ENCODE assay signal across 8 cellular contexts in the genomic region with DNA sequence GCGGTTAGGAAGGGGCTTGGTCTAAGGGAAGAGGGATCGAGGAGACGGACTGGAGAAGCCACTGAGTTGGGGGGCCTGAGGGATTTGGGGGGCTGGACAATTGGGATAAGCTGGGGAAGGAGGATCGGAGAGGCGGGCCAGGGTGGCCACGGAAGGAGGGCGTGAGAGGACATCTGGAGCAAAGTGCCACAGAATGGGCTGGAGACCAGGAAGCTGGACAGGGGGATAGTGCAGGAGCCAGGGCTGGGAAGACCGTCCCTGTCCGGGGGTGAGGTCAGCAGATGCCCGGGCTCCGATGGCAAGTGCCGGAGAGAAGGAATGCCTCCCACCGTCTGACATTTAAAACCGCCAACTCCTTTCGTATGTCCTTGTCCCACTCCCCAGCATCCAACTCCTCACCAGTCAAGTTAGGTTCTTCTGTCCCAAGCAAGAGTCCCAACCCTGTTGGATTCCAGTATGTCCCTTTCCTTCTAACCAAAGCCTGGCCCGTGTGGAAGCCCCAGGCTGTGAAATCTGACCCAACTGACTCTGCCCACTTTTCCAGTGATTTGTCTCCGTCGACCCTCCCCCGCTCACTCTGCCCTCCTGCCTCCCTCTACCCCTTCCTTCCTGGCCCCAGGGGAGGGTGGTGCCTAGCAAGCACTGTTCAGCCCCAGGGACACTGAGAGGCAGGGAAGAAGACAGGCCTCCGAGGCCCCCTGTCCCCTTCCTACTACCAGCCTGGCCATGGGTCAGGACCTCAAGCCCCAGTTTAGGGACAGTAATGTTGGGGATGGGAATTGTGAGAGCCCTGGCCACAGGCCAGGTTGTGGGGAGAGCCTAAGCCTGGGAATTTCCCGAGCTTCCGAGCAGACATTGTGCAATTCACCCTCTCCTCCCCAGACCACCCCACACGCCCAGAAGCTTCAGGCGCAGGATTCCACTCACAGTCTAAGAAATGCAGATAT. TPM values are rescaled to one million over a fixed set of nuclear protein-coding genes. Genes with fewer than 3 reads are reported as not detected.
DNase-seq lines count a peak whose midpoint lies in the region; ATAC-seq, FAIRE-seq and TF ChIP-seq lines count a peak whose summit lies in the region.

No MANE protein-coding gene starts in this region.

- peak overlapping the region; percentile 34 for H3K27ac Mint-ChIP-seq in stimulated activated naive CD8-positive, alpha-beta T cell treated with anti-CD3 and anti-CD28 coated beads, Interleukin-15, Interleukin-2, amounts not matched to agents 100 ng/mL and 50 ng/mL, for 24 hours

- H3K36me3 ChIP-seq in mesodermal cell (ENCODE audit: control insufficient read depth, insufficient read depth, low read length) (no peaks in the 10 kb centered on the region), aorta (ENCODE audit: control insufficient read depth in 1 of 2, insufficient read depth in 2 of 2, low read length in 1 of 2) (no peaks in the 10 kb centered on the region)

- no peak for DNase-seq in stimulated activated naive CD8-positive, alpha-beta T cell treated with anti-CD3 and anti-CD28 coated beads, Interleukin-15, Interleukin-2, amounts not matched to agents 100 U/mL and 50 U/mL, for 24 hours
- DNase-seq in RWPE1 (ENCODE audit: low spot score) (peak; percentile 42), ecto neural progenitor cell (ENCODE audit: low spot score) (peak; percentile 86), aorta (peak in 1 of 2 donors; percentile 78), D721Med (ENCODE audit: insufficient read length, low spot score) (no peak)

- WGBS in mesodermal cell (ENCODE audit: insufficient coverage in 2 of 2), 2 experiments = 2 to 7% methylated on average over 6 to 15 of the region's 24 CpGs
- 6 to 7% methylated on average over 23 to 24 of the region's 24 CpGs for WGBS in aorta, 2 donors

- peak overlapping the region; percentile 83 for H3K4me3 Mint-ChIP-seq in stimulated activated naive CD8-positive, alpha-beta T cell treated with anti-CD3 and anti-CD28 coated beads, Interleukin-15, Interleukin-2, amounts not matched to agents 100 ng/mL and 50 ng/mL, for 24 hours

- CTCF ChIA-PET in RWPE1 (lab: Yijun Ruan, JAX) = interaction anchor here (0.6 kb wide), 1 partner anchor 22 kb away, joined by 3 read pairs; no protein-coding TSS in a partner anchor

- H3K4me1 ChIP-seq in mesodermal cell (ENCODE audit: control insufficient read depth, insufficient read depth, low read length, poor library complexity, severe bottlenecking) (peaks cover 8% of the 10 kb centered on the region), aorta (ENCODE audit: control insufficient read depth in 1 of 2, insufficient read depth in 2 of 2, low read length in 2 of 2) (no peaks in the 10 kb centered on the region)

- H3K27ac ChIP-seq in RWPE1 (peak overlapping the region; percentile 81), mesodermal cell (ENCODE audit: low read depth, low read length, severe bottlenecking) (peak overlapping the region; percentile 91), aorta (ENCODE audit: low read depth in 1 of 2, low read length in 2 of 2) (no peak overlapping the region)

- no peaks in the 10 kb centered on the region for H3K9me3 Mint-ChIP-seq in stimulated activated naive CD8-positive, alpha-beta T cell treated with anti-CD3 and anti-CD28 coated beads, Interleukin-15, Interleukin-2, amounts not matched to agents 100 ng/mL and 50 ng/mL, for 24 hours

- H3K9me3 ChIP-seq in mesodermal cell (ENCODE audit: control insufficient read depth, low read length) (no peaks in the 10 kb centered on the region), aorta (ENCODE audit: control insufficient read depth, low read length) (no peaks in the 10 kb centered on the region)

- TF ChIP-seq CTCF in RWPE1 (conservative IDR thresholded peaks at IDR 0.05; ENCODE audit: low read depth) (no peak), D721Med (IDR thresholded peaks at IDR 0.05; ENCODE audit: insufficient read depth, missing control alignments) (no peak)

- no peak for ATAC-seq in stimulated activated naive CD8-positive, alpha-beta T cell treated with anti-CD3 and anti-CD28 coated beads, Interleukin-15, Interleukin-2, amounts not matched to agents 100 U/mL and 50 U/mL, for 24 hours
- ATAC-seq in aorta (ENCODE audit: low FRiP score) = peak; percentile 27
- ATAC-seq in GM21367 (IDR thresholded peaks at IDR 0.05; ENCODE audit: unreplicated experiment) = no peak

- no peaks in the 10 kb centered on the region for H3K36me3 Mint-ChIP-seq in stimulated activated naive CD8-positive, alpha-beta T cell treated with anti-CD3 and anti-CD28 coated beads, Interleukin-15, Interleukin-2, amounts not matched to agents 100 ng/mL and 50 ng/mL, for 24 hours (ENCODE audit: low read depth)

- POLR2A ChIA-PET in RWPE1 (lab: Yijun Ruan, JAX; ENCODE audit: low non-redundant PET) = no interaction called here

- no peaks in the 10 kb centered on the region for H3K27me3 ChIP-seq in aorta (ENCODE audit: control insufficient read depth in 1 of 2, insufficient read depth in 2 of 2, low read length in 1 of 2)

- peaks cover 8% of the 10 kb centered on the region for H3K27me3 Mint-ChIP-seq in stimulated activated naive CD8-positive, alpha-beta T cell treated with anti-CD3 and anti-CD28 coated beads, Interleukin-15, Interleukin-2, amounts not matched to agents 100 ng/mL and 50 ng/mL, for 24 hours

- peaks cover 27% of the 10 kb centered on the region for H3K4me1 Mint-ChIP-seq in stimulated activated naive CD8-positive, alpha-beta T cell treated with anti-CD3 and anti-CD28 coated beads, Interleukin-15, Interleukin-2, amounts not matched to agents 100 ng/mL and 50 ng/mL, for 24 hours (ENCODE audit: low read depth)

- H3K4me3 ChIP-seq in mesodermal cell (ENCODE audit: extremely low read depth, insufficient read depth, low read length, poor library complexity, severe bottlenecking) (peak overlapping the region; percentile 58), aorta (ENCODE audit: low read length in 2 of 2) (peak overlapping the region; percentile 64 to 70)

- intact Hi-C loops in aorta (cut with DNase I) = no loop called here

- FAIRE-seq in D721Med (lab: Jason Lieb, UNC) = no peak

RNA-seq across cellular contexts. Expression of gene TMBIM1, which starts 31.5 kb away (rescaled TPM):
- 74.4 TPM for polyA plus RNA-seq in mesodermal cell (2013, experiment 1 of 2)
- polyA plus RNA-seq in mesodermal cell (2013, experiment 2 of 2) = 72.5 TPM
- 100 to 1,000 TPM; 264 to 294 TPM for total RNA-seq in aorta
- polyA plus RNA-seq in aorta = 100 to 1,000 TPM; 100 to 159 TPM

RNA-seq across cellular contexts. Expression of gene CATIP, which starts 32.9 kb away (rescaled TPM):
- polyA plus RNA-seq in mesodermal cell (2013, experiment 1 of 2) = not detected
- 0.30 TPM for polyA plus RNA-seq in mesodermal cell (2013, experiment 2 of 2)
- not detected for total RNA-seq in aorta
- under 1 TPM; 0.03 to 0.50 TPM for polyA plus RNA-seq in aorta

RNA-seq across cellular contexts. Expression of gene PNKD, which starts 53.5 kb away (rescaled TPM):
- 51.7 TPM for polyA plus RNA-seq in mesodermal cell (2013, experiment 1 of 2)
- polyA plus RNA-seq in mesodermal cell (2013, experiment 2 of 2) = 50.0 TPM
- total RNA-seq in aorta = 10 to 100 TPM; 26.9 to 40.2 TPM
- 100 to 1,000 TPM in 1 of 2 donors, 10 to 100 TPM in 1; 91.2 to 108 TPM for polyA plus RNA-seq in aorta

RNA-seq across cellular contexts. Expression of gene AAMP, which starts 53.9 kb away (rescaled TPM):
- 69.8 TPM for polyA plus RNA-seq in mesodermal cell (2013, experiment 1 of 2)
- polyA plus RNA-seq in mesodermal cell (2013, experiment 2 of 2) = 59.2 TPM
- total RNA-seq in aorta = 10 to 100 TPM; 50.8 to 54.7 TPM
- 10 to 100 TPM; 59.2 to 80.9 TPM for polyA plus RNA-seq in aorta

RNA-seq across cellular contexts. Expression of gene SLC11A1, which starts 58.3 kb away (rescaled TPM):
- polyA plus RNA-seq in mesodermal cell (2013, experiment 1 of 2) = not detected
- polyA plus RNA-seq in mesodermal cell (2013, experiment 2 of 2) = 0.10 TPM
- total RNA-seq in aorta = 10 to 100 TPM; 40.1 to 56.1 TPM
- 1 to 10 TPM; 1.9 to 4.1 TPM for polyA plus RNA-seq in aorta

Comparison
In these comparisons a context has a peak if more than half of its experiments do, and no peak if none do; other contexts are left out.
1. DNase-seq: peak in RWPE1 (single experiment) and ecto neural progenitor cell (single experiment); none in stimulated activated naive CD8-positive, alpha-beta T cell treated with anti-CD3 and anti-CD28 coated beads, Interleukin-15, Interleukin-2, amounts not matched to agents 100 U/mL and 50 U/mL, for 24 hours (single experiment) and D721Med (single experiment).
2. H3K27ac ChIP-seq: peak in RWPE1 (single experiment) and mesodermal cell (single experiment); none in aorta (0 of 2).